In the genomic region with DNA sequence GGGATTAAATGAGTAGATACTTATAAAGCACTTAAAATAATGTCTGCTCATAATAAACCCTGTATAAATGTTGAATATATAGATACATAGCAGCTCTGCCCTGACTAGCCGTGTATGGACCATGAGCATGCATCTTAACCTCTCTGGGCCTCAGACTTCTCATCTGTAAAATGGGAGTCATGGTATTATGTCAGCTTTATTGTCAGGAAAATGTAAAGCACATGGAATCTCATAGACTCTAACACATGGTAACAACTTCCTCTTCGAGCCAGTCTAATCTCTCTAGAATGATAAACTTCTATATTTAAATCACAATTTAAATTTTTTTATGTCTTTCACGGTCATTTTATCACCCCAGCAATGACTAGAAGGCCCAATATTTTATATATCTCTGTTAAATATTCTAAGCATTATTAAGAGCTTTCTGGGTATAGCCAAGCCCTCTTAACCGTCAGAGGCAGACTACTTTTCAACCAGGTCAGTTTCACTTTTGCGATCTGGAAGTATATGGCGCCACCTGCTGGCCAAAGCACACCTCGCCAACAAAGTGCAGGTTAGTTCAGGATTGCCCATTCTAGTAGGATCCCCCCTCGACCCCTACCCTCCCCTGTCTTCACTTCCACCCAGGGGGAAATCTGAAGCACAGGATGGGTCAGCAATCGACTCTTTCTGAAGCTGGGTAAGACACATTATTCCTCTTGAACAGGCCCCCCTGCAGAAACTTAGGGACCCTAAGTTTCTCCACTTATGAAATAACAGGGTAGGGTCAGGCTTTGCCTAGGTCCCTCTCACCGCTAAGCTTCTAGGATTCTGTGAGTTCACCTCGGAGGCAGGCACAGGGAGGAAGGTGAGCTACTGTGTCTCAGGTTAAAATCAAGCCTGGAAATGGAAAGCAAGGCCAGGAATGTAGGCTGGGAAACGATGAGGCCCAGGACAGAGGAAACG, we compare ENCODE assay signal across 8 cellular contexts. TPM values are rescaled to one million over a fixed set of nuclear protein-coding genes. Genes with fewer than 3 reads are reported as not detected.
DNase-seq lines count a peak whose midpoint lies in the region; FAIRE-seq and TF ChIP-seq lines count a peak whose summit lies in the region.

No MANE protein-coding gene starts in this region.

- TF ChIP-seq POLR2A in endothelial cell of umbilical vein (IDR thresholded peaks at IDR 0.05; ENCODE audit: low read depth, low read length): no peak

- CTCF ChIA-PET in Calu3 (lab: Charles Lee): interaction anchor here (0.5 to 1.2 kb wide), 8 partner anchors 46 to 988 kb away, joined by 3 to 12 read pairs (median 3); no protein-coding TSS in a partner anchor
- CTCF ChIA-PET in endothelial cell of umbilical vein (lab: Charles Lee): interaction anchor here (0.6 to 3.3 kb wide), 63 partner anchors 9 to 804 kb away, joined by 3 to 38 read pairs (median 4); no protein-coding TSS in a partner anchor

- dilution Hi-C loops in endothelial cell of umbilical vein (cut with MboI; ENCODE audit: extremely low pct_ligation_motif_present, low sequenced_read_pairs): no loop called here

- intact Hi-C loops in Calu3 (cut with micrococcal nuclease; ENCODE audit: unreplicated experiment) (loop anchor here (1.0 to 10.0 kb wide), 6 partner anchors 179 to 800 kb away; no protein-coding TSS in a partner anchor), endothelial cell of umbilical vein (cut with micrococcal nuclease) (loop anchor here (1.0 kb wide), 12 partner anchors 17 to 800 kb away; no protein-coding TSS in a partner anchor)

- H3K27ac Mint-ChIP-seq in Calu3 (ENCODE audit: unreplicated experiment): no peak overlapping the region

- no peak overlapping the region for H3K4me3 ChIP-seq in endothelial cell of umbilical vein (replicated peaks in 1 of 3; ENCODE audit: insufficient read depth in 1 of 3, low read depth in 1 of 3, low read length in 3 of 3)

- H4K20me1 ChIP-seq in endothelial cell of umbilical vein (replicated peaks; ENCODE audit: control insufficient read depth, extremely low read depth, insufficient read depth, low read length): no peaks in the 10 kb centered on the region

- peaks cover 8% of the 10 kb centered on the region for H3K4me1 Mint-ChIP-seq in Calu3 (ENCODE audit: low read depth, unreplicated experiment)

- BruUV-seq in Calu3 (replicated peaks; lab: Mats Ljungman, UMichigan) (no TSS peak), endothelial cell of umbilical vein (replicated peaks; lab: Mats Ljungman, UMichigan) (no TSS peak)

- H3K79me2 ChIP-seq in endothelial cell of umbilical vein (ENCODE audit: control insufficient read depth, insufficient read depth, low read length): no peaks in the 10 kb centered on the region

- DNase-seq in Calu3 (peak; percentile 76), GM20000 (ENCODE audit: low spot score) (peak; percentile 77), HK-2 (ENCODE audit: unreplicated experiment) (peak; percentile 70), NOMO-1 treated with dmso at 0.1 percent for 144 hours (lab: John Stamatoyannopoulos, UW; ENCODE audit: unreplicated experiment) (peak; percentile 61), endothelial cell of umbilical vein (ENCODE audit: low read depth, low spot score) (peak; percentile 87), mucosa of gallbladder (ENCODE audit: low spot score) (peak; percentile 83)
- peak; percentile 62 to 87 (median 78) for DNase-seq in activated CD8-positive, alpha-beta memory T cell treated with anti-CD3 and anti-CD28 coated beads for 48 hours (ENCODE audit: low read depth in 2 of 3, low spot score in 2 of 3)
- DNase-seq in stimulated activated CD8-positive, alpha-beta memory T cell treated with anti-CD3 and anti-CD28 coated beads, Interleukin-7, amount 100 ng/mL, for 1 hour (ENCODE audit: low read depth in 2 of 2): peak; percentile 69 to 84

- FAIRE-seq in endothelial cell of umbilical vein (lab: Jason Lieb, UNC): peak; percentile 87

- no peaks in the 10 kb centered on the region for H3K27me3 Mint-ChIP-seq in Calu3 (ENCODE audit: unreplicated experiment)

- H3K4me2 ChIP-seq in endothelial cell of umbilical vein (ENCODE audit: insufficient read depth, low read length): peak overlapping the region; percentile 58

- H3K9me3 Mint-ChIP-seq in Calu3 (ENCODE audit: low read depth, unreplicated experiment): no peaks in the 10 kb centered on the region

- no peak overlapping the region for H3K9ac ChIP-seq in endothelial cell of umbilical vein (replicated peaks; ENCODE audit: extremely low read depth, insufficient read depth, low read length)

- no peak overlapping the region for H3K4me3 Mint-ChIP-seq in Calu3 (ENCODE audit: low read depth, unreplicated experiment)

- POLR2A ChIA-PET in endothelial cell of umbilical vein (lab: Charles Lee): no interaction called here

- peak overlapping the region; percentile 10 for H2AFZ ChIP-seq in endothelial cell of umbilical vein (ENCODE audit: low read depth, low read length)

- no peaks in the 10 kb centered on the region for H3K36me3 ChIP-seq in endothelial cell of umbilical vein (ENCODE audit: control insufficient read depth in 2 of 2, extremely low read depth in 1 of 2, insufficient read depth in 2 of 2, low read length in 2 of 2)

- H3K9me1 ChIP-seq in endothelial cell of umbilical vein (replicated peaks; ENCODE audit: control insufficient read depth, extremely low read depth, insufficient read depth, low read length): no peaks in the 10 kb centered on the region

- H3K4me1 ChIP-seq in endothelial cell of umbilical vein (ENCODE audit: control insufficient read depth, extremely low read depth, insufficient read depth, low read length): peaks cover 62% of the 10 kb centered on the region

- peak overlapping the region; percentile 47 for H3K27ac ChIP-seq in endothelial cell of umbilical vein (ENCODE audit: insufficient read depth, low read depth, low read length)

- no peaks in the 10 kb centered on the region for H3K9me3 ChIP-seq in endothelial cell of umbilical vein (replicated peaks; ENCODE audit: control insufficient read depth, insufficient read depth, low read length)

- TF ChIP-seq CTCF in Calu3 (IDR thresholded peaks at IDR 0.05; ENCODE audit: unreplicated experiment): peak; percentile 64
- TF ChIP-seq CTCF in GM20000 (IDR thresholded peaks at IDR 0.05; ENCODE audit: extremely low read depth, missing control alignments): peak; percentile 81
- peak; percentile 81 to 84 for TF ChIP-seq CTCF in endothelial cell of umbilical vein (IDR thresholded peaks at IDR 0.05; ENCODE audit: extremely low read depth in 1 of 2, insufficient read depth in 1 of 2, low read depth in 1 of 2, low read length in 2 of 2)

- H3K27me3 ChIP-seq in endothelial cell of umbilical vein (ENCODE audit: control insufficient read depth in 2 of 2, insufficient read depth in 2 of 2, low read length in 2 of 2): no peaks in the 10 kb centered on the region

- H3K36me3 Mint-ChIP-seq in Calu3 (ENCODE audit: insufficient read depth, unreplicated experiment): no peaks in the 10 kb centered on the region

TF ChIP-seq in endothelial cell of umbilical vein, 7 proteins besides CTCF, POLR2A, EP300 and RAD21:
- TF ChIP-seq FOS (IDR thresholded peaks at IDR 0.05; ENCODE audit: borderline replicate concordance, insufficient read depth, low read length): no peak
- no peak for TF ChIP-seq MYC (IDR thresholded peaks at IDR 0.05; ENCODE audit: low read depth, low read length)
- TF ChIP-seq, protein P1, sequence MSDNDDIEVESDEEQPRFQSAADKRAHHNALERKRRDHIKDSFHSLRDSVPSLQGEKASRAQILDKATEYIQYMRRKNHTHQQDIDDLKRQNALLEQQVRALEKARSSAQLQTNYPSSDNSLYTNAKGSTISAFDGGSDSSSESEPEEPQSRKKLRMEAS (IDR thresholded peaks at IDR 0.05; ENCODE audit: insufficient read depth, insufficient read length): no peak
- TF ChIP-seq EZH2 (IDR thresholded peaks at IDR 0.05; ENCODE audit: borderline replicate concordance, low read depth, low read length, severe bottlenecking): no peak
- no peak for TF ChIP-seq JUN (IDR thresholded peaks at IDR 0.05; ENCODE audit: borderline replicate concordance, insufficient read depth, insufficient read length, low read depth)
- TF ChIP-seq GATA2 (IDR thresholded peaks at IDR 0.05; ENCODE audit: insufficient read depth, insufficient read length, low read depth, low read length): no peak
- no peak for TF ChIP-seq POLR2AphosphoS5 (IDR thresholded peaks at IDR 0.05; ENCODE audit: insufficient read depth, low read depth, low read length)

RNA-seq across cellular contexts. Expression of a gene that starts 36.0 kb away (rescaled TPM):
- total RNA-seq in Calu3 (2022) (0.17 TPM in 1 of 2 replicates, not detected in the other), endothelial cell of umbilical vein (not detected in 2 replicates), mucosa of gallbladder (not detected)
- polyA plus RNA-seq in endothelial cell of umbilical vein: 0.03 TPM in 1 of 2 replicates, not detected in the other
- polyA plus RNA-seq in endothelial cell of umbilical vein (2011; cell fraction: cytosol; rRNA removed): not detected in 2 replicates
- 0.04 and 0.11 TPM in 2 replicates for polyA plus RNA-seq in endothelial cell of umbilical vein (2011; cell fraction: nucleus; rRNA removed)
- not detected in 2 replicates for polyA plus RNA-seq in endothelial cell of umbilical vein (2012)
- polyA minus RNA-seq in endothelial cell of umbilical vein: 0.08 and 0.12 TPM in 2 replicates
- polyA minus RNA-seq in endothelial cell of umbilical vein (2011; cell fraction: cytosol; rRNA and poly(A)+ RNA removed): not detected
- 0.10 TPM in 1 of 2 replicates, not detected in the other for polyA minus RNA-seq in endothelial cell of umbilical vein (2011; cell fraction: nucleus; rRNA and poly(A)+ RNA removed)
